In the genomic region with DNA sequence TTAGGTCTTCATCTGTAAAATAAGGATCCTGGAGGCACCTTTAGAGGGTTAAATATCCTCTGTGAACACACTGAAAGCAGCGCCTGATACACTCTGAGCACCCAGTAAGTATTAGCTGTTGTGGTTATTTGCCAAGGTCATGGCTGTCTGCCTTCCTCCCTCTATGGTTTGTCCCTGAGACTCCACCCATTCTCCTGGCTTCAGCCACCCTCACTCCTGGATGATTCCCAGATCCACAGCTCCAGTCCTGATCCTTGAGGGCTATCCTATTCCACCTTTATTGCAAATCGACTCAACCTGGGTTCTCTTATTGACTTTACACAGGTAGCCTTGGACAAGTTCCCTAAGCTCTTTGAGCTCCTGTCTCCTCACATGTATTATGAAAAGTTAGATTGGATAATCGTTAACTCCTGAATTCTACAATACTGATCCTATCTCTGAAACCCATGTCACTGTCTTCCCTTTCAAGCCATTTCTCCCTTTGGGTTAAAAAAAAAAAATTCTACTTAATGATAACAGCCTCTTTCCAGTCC, we compare ENCODE assay signal across 26 cellular contexts.
"Had no signal": no experiment of that assay in that cellular context is flagged by ENCODE, and none has a peak within 500 bp of the region (broad histone marks: within the 10 kb centered on the region; RNA-seq: fewer than 3 reads in every experiment).

No MANE protein-coding gene starts in this region.

- FAIRE-seq: colon, frontal cortex, islet of Langerhans had no signal

- H3K9me3 ChIP-seq: lower lobe of right lung, thoracic aorta, upper lobe of left lung had no signal

- H3K9ac ChIP-seq: neural progenitor cell had no signal

- H3K9me3 Mint-ChIP-seq: activated B cell treated with CpG ODN at 0.5 μM for 24 hours; activated naive CD4-positive, alpha-beta T cell treated with anti-CD3 and anti-CD28 coated beads for 36 hours; activated T-cell treated with anti-CD3 and anti-CD28 coated beads, Interleukin-2, amount 50 U/mL, for 4 hours; naive thymus-derived CD8-positive, alpha-beta T cell; neural progenitor cell; stimulated activated naive B cell treated with anti-CD40 and anti-IgM and Interleukin-4, amounts not matched to agents 10 μg/mL and 1 μg/mL and 100 μg/mL, for 72 hours had no signal

- H3K36me3 ChIP-seq: brain microvascular endothelial cell, neural progenitor cell, thoracic aorta, upper lobe of left lung had no signal

- H3K27ac Mint-ChIP-seq: activated CD4-positive, alpha-beta T cell treated with anti-CD3 and anti-CD28 coated beads for 36 hours; activated naive CD4-positive, alpha-beta T cell treated with anti-CD3 and anti-CD28 coated beads for 36 hours; neural progenitor cell had no signal

- DNase-seq: activated B cell treated with CpG ODN at 0.5 μM for 24 hours; activated CD4-positive, alpha-beta T cell treated with anti-CD3 and anti-CD28 coated beads for 36 hours; activated CD4-positive, alpha-beta T cell treated with anti-CD3 and anti-CD28 coated beads, Interleukin-2, amount 50 U/mL, for 48 hours; activated CD8-positive, alpha-beta memory T cell treated with anti-CD3 and anti-CD28 coated beads, Interleukin-2, amount 50 U/mL, for 48 hours; activated naive CD4-positive, alpha-beta T cell treated with anti-CD3 and anti-CD28 coated beads for 36 hours; activated T-cell treated with anti-CD3 and anti-CD28 coated beads, Interleukin-2, amount 50 U/mL, for 4 hours; anterior cingulate cortex; brain microvascular endothelial cell; central memory CD4-positive, alpha-beta T cell; effector memory CD4-positive, alpha-beta T cell; glutamatergic neuron; left cardiac atrium; lower lobe of right lung; naive thymus-derived CD8-positive, alpha-beta T cell; retina; stimulated activated CD4-positive, alpha-beta T cell treated with anti-CD3 and anti-CD28 coated beads, Interleukin-2, amount 100 ng/mL, for 48 hours; stimulated activated CD8-positive, alpha-beta memory T cell treated with anti-CD3 and anti-CD28 coated beads, Interleukin-4, amount 100 ng/mL, for 48 hours; stimulated activated naive B cell treated with anti-CD40 and anti-IgM and Interleukin-4, amounts not matched to agents 10 μg/mL and 1 μg/mL and 100 μg/mL, for 72 hours; T-helper 9 cell; upper lobe of left lung had no signal

- H3K27ac ChIP-seq: brain microvascular endothelial cell, hepatocyte, lower lobe of right lung, neural progenitor cell, thoracic aorta, upper lobe of left lung had no signal

- H3K79me2 ChIP-seq: hepatocyte had no signal

- H3K36me3 Mint-ChIP-seq: naive thymus-derived CD8-positive, alpha-beta T cell; neural progenitor cell; stimulated activated naive B cell treated with anti-CD40 and anti-IgM and Interleukin-4, amounts not matched to agents 10 μg/mL and 1 μg/mL and 100 μg/mL, for 72 hours had no signal

- H3K4me3 ChIP-seq: hepatocyte, lower lobe of right lung, neural progenitor cell, thoracic aorta, upper lobe of left lung had no signal

- ATAC-seq: activated CD4-positive, alpha-beta T cell treated with anti-CD3 and anti-CD28 coated beads for 36 hours; activated T-cell treated with anti-CD3 and anti-CD28 coated beads, Interleukin-2, amount 50 U/mL, for 4 hours; left cardiac atrium; lower lobe of right lung had no signal

- H3K4me2 ChIP-seq: hepatocyte, neural progenitor cell had no signal

- H3K4me1 ChIP-seq: lower lobe of right lung, upper lobe of left lung had no signal

- H2AFZ ChIP-seq: hepatocyte, neural progenitor cell had no signal

- H3K27me3 ChIP-seq: brain microvascular endothelial cell, hepatocyte, neural progenitor cell, upper lobe of left lung had no signal

- H3K4me1 Mint-ChIP-seq: neural progenitor cell had no signal

- H3K4me3 Mint-ChIP-seq: activated B cell treated with CpG ODN at 0.5 μM for 24 hours; activated CD4-positive, alpha-beta T cell treated with anti-CD3 and anti-CD28 coated beads for 36 hours; activated naive CD4-positive, alpha-beta T cell treated with anti-CD3 and anti-CD28 coated beads for 36 hours; activated T-cell treated with anti-CD3 and anti-CD28 coated beads, Interleukin-2, amount 50 U/mL, for 4 hours; neural progenitor cell; stimulated activated naive B cell treated with anti-CD40 and anti-IgM and Interleukin-4, amounts not matched to agents 10 μg/mL and 1 μg/mL and 100 μg/mL, for 72 hours had no signal

- H3K27me3 Mint-ChIP-seq: activated B cell treated with CpG ODN at 0.5 μM for 24 hours; activated CD4-positive, alpha-beta T cell treated with anti-CD3 and anti-CD28 coated beads for 36 hours; naive thymus-derived CD8-positive, alpha-beta T cell; stimulated activated naive B cell treated with anti-CD40 and anti-IgM and Interleukin-4, amounts not matched to agents 10 μg/mL and 1 μg/mL and 100 μg/mL, for 72 hours had no signal
